ENCODE assay signal across 1 cellular context in genomic region chr13:113509989-113510388, GRCh38.
TF ChIP-seq lines count a peak whose summit lies in the region.

No MANE protein-coding gene starts in this region.

TF ChIP-seq in GM23338, 12 proteins besides CTCF, POLR2A, EP300 and RAD21 (continued from another document):
- TF ChIP-seq ZNF462 (CRISPR knock-in tag; IDR thresholded peaks at IDR 0.05): no peak
- no peak for TF ChIP-seq REST (IDR thresholded peaks at IDR 0.05; ENCODE audit: unreplicated experiment)
- TF ChIP-seq NANOG (IDR thresholded peaks at IDR 0.05; ENCODE audit: borderline replicate concordance): no peak
- no peak for TF ChIP-seq ZNF331 (CRISPR knock-in tag; IDR thresholded peaks at IDR 0.05; ENCODE audit: low read depth)
